In genomic region chr20:63522091-63522868, GRCh38 we compare ENCODE assay signal across 1 cellular context.
TF ChIP-seq lines count a peak whose summit lies in the region.

No MANE protein-coding gene starts in this region.

TF ChIP-seq in endothelial cell of umbilical vein, 7 proteins besides CTCF, POLR2A, EP300 and RAD21:
- no peak for TF ChIP-seq MYC (IDR thresholded peaks at IDR 0.05; ENCODE audit: low read depth, low read length)
- no peak for TF ChIP-seq EZH2 (IDR thresholded peaks at IDR 0.05; ENCODE audit: borderline replicate concordance, low read depth, low read length, severe bottlenecking)
- TF ChIP-seq FOS (IDR thresholded peaks at IDR 0.05; ENCODE audit: borderline replicate concordance, insufficient read depth, low read length): no peak
- no peak for TF ChIP-seq POLR2AphosphoS5 (IDR thresholded peaks at IDR 0.05; ENCODE audit: insufficient read depth, low read depth, low read length)
- TF ChIP-seq, protein P1, sequence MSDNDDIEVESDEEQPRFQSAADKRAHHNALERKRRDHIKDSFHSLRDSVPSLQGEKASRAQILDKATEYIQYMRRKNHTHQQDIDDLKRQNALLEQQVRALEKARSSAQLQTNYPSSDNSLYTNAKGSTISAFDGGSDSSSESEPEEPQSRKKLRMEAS (IDR thresholded peaks at IDR 0.05; ENCODE audit: insufficient read depth, insufficient read length): no peak
- TF ChIP-seq GATA2 (IDR thresholded peaks at IDR 0.05; ENCODE audit: insufficient read depth, insufficient read length, low read depth, low read length): no peak
TF ChIP-seq in endothelial cell of umbilical vein: peak in this region for 0.
